8 cellular contexts compared by ENCODE assay signal in genomic region chr11:78222726-78223125, GRCh38. TPM values are rescaled to one million over a fixed set of nuclear protein-coding genes. Genes with fewer than 3 reads are reported as not detected.
DNase-seq lines count a peak whose midpoint lies in the region; ATAC-seq, FAIRE-seq and TF ChIP-seq lines count a peak whose summit lies in the region.
"Not testable (repeated sequence)": the region's sequence is repeated elsewhere in the genome, so short reads cannot be mapped to it uniquely, and the experiment has no call there.

No MANE protein-coding gene starts in this region.

- intact Hi-C loops in GM12878 (cut with micrococcal nuclease; ENCODE audit: unreplicated experiment): loop anchor here (2.0 kb wide), 1 partner anchor 34 kb away; the partner anchor contains the start of genes KCTD21 and USP35

- not testable (repeated sequence) for H4K8ac ChIP-seq in H9 (replicated peaks; ENCODE audit: insufficient read length, low read depth, low read length)

- not testable (repeated sequence) for H3K14ac ChIP-seq in H9 (ENCODE audit: insufficient read depth, low read length)

- TF ChIP-seq EP300 in GM12878 (IDR thresholded peaks at IDR 0.05; ENCODE audit: borderline replicate concordance in 1 of 2, control insufficient read depth in 1 of 2, low read depth in 2 of 2, low read length in 2 of 2): not testable (repeated sequence)

- not testable (repeated sequence) for H4K20me1 ChIP-seq in H9 (ENCODE audit: control insufficient read depth, insufficient read depth, insufficient read length); OCI-LY3 (ENCODE audit: insufficient read depth, low read length); GM12878 (ENCODE audit: control insufficient read depth, insufficient read depth)

- H3K23me2 ChIP-seq in H9 (ENCODE audit: insufficient read length, low read depth, low read length, poor library complexity, severe bottlenecking): not testable (repeated sequence)

- H2BK120ac ChIP-seq in H9 (ENCODE audit: low read depth, low read length, poor library complexity, severe bottlenecking): not testable (repeated sequence)

- SMC1A ChIA-PET in GM12878 (lab: Charles Lee; ENCODE audit: uncharacterized antibody, unreplicated experiment): not testable (repeated sequence)

- H3K79me2 ChIP-seq in H9 (ENCODE audit: insufficient read depth, low read length); OCI-LY3 (ENCODE audit: low read length); GM12878 (ENCODE audit: control insufficient read depth, insufficient read depth, low read length): not testable (repeated sequence)

- peaks cover 0 to 19% (median 17%) of the 10 kb centered on the region in 3 experiments; a peak in 5 of 7 replicates for H3K36me3 Mint-ChIP-seq in H9 (ENCODE audit: insufficient read depth in 1 of 3, low read depth in 3 of 3)
- peaks cover 31% of the 10 kb centered on the region for H3K36me3 Mint-ChIP-seq in osteocyte (ENCODE audit: unreplicated experiment)

- CTCF ChIA-PET in GM12878 (lab: Yijun Ruan, JAX): interaction anchor here (0.7 to 8.1 kb wide), 2 partner anchors 73 to 344 kb away, joined by 3 to 181 read pairs; no protein-coding TSS in a partner anchor

- not testable (repeated sequence) for H2BK12ac ChIP-seq in H9 (ENCODE audit: insufficient read length, low read depth, low read length)

- not testable (repeated sequence) for TF ChIP-seq POLR2A in GM12878 (IDR thresholded peaks at IDR 0.05; ENCODE audit: low read depth, low read length)

- not testable (repeated sequence) for H2BK15ac ChIP-seq in H9 (ENCODE audit: low read depth, low read length)

- not testable (repeated sequence) for H3K4me1 ChIP-seq in H9 (ENCODE audit: insufficient read depth, low read length); right atrium auricular region
- H3K4me1 ChIP-seq in OCI-LY3 (ENCODE audit: low read length): peaks cover 32% of the 10 kb centered on the region
- peaks cover 52% of the 10 kb centered on the region for H3K4me1 ChIP-seq in GM12878 (ENCODE audit: control insufficient read depth, insufficient read depth, low read length)

- not testable (repeated sequence) for H3K4ac ChIP-seq in H9 (ENCODE audit: low read depth, low read length)

- not testable (repeated sequence) for BruUV-seq in GM12878 (replicated peaks; lab: Mats Ljungman, UMichigan)

- not testable (repeated sequence) for FAIRE-seq in GM12878 (lab: Jason Lieb, UNC)

- H3T11ph ChIP-seq in H9 (ENCODE audit: low read length): not testable (repeated sequence)

- not testable (repeated sequence) for H2BK5ac ChIP-seq in H9 (ENCODE audit: insufficient read length, low read length)

- not testable (repeated sequence) for H2BK20ac ChIP-seq in H9 (ENCODE audit: low read depth, low read length, poor library complexity, severe bottlenecking)

- not testable (repeated sequence) for H3K27me3 ChIP-seq in H9 (ENCODE audit: insufficient read depth, low read length); OCI-LY3 (ENCODE audit: low read depth, low read length); GM12878 (replicated peaks in 1 of 2; ENCODE audit: control insufficient read depth in 2 of 2, insufficient read depth in 2 of 2, low read length in 1 of 2); right atrium auricular region

- not testable (repeated sequence) for H3K23ac ChIP-seq in H9 (ENCODE audit: insufficient read length, low read depth, low read length)

- peak overlapping the region; percentile 57; the same call in 1 of the 2 replicates for H3K4me3 ChIP-seq in OCI-LY3 (ENCODE audit: low read length)
- H3K4me3 ChIP-seq in GM12878, right atrium auricular region: not testable (repeated sequence)

- not testable (repeated sequence) for TF ChIP-seq CTCF in H9 (conservative IDR thresholded peaks at IDR 0.05); OCI-LY3 (IDR thresholded peaks at IDR 0.05; ENCODE audit: low read depth, low read length); GM12878 (IDR thresholded peaks at IDR 0.05 in 2 of 3, conservative IDR thresholded peaks at IDR 0.05 in 1 of 3; ENCODE audit: control insufficient read depth in 2 of 3, extremely low read depth in 1 of 3, insufficient read depth in 1 of 3, low read depth in 3 of 3, low read length in 3 of 3); right atrium auricular region (IDR thresholded peaks at IDR 0.05); osteocyte (IDR thresholded peaks at IDR 0.05)

- TF ChIP-seq RAD21 in GM12878 (IDR thresholded peaks at IDR 0.05; ENCODE audit: insufficient read depth, low read depth, low read length): not testable (repeated sequence)

- in situ Hi-C loops in GM12878 (cut with MboI): loop anchor here (5.0 kb wide), 1 partner anchor 340 kb away; no protein-coding TSS in a partner anchor

- H3K9ac ChIP-seq in H9 (ENCODE audit: extremely low read depth, insufficient read length, low read length); OCI-LY3 (ENCODE audit: low read length); GM12878 (ENCODE audit: control insufficient read depth, insufficient read depth, low read length): not testable (repeated sequence)

- no CpG with 5 or more reads among the region's 10 CpGs for WGBS in H9 (ENCODE audit: extremely low coverage, insufficient read length, low lambda C conversion rate)
- WGBS in GM12878 (ENCODE audit: insufficient coverage, insufficient replicate concordance, low lambda C conversion rate, missing lambda C conversion rate): 89% methylated on average over 10 of the region's 10 CpGs

- not testable (repeated sequence) for H3K9me3 ChIP-seq in H9 (ENCODE audit: control insufficient read depth, low read depth, low read length); OCI-LY3 (ENCODE audit: insufficient read depth, low read length); GM12878 (replicated peaks; ENCODE audit: control insufficient read depth, insufficient read depth, low read length); right atrium auricular region

- H4K5ac ChIP-seq in H9 (ENCODE audit: insufficient read length, low read depth, low read length): not testable (repeated sequence)

- DNase-seq in Ammon's horn (ENCODE audit: low spot score) (peak; percentile 1), H9 (peak; percentile 12), right atrium auricular region (ENCODE audit: low spot score) (peak; percentile 53), osteocyte (ENCODE audit: extremely low spot score, unreplicated experiment) (peak; percentile 78), ureter (ENCODE audit: low spot score) (peak; percentile 37)
- DNase-seq in activated CD8-positive, alpha-beta memory T cell treated with anti-CD3 and anti-CD28 coated beads for 24 hours: peak; percentile 21
- DNase-seq in GM12878 (ENCODE audit: low read depth, low spot score): not testable (repeated sequence)

- H3K79me1 ChIP-seq in H9 (ENCODE audit: insufficient read depth, low read depth, low read length, poor library complexity, severe bottlenecking): not testable (repeated sequence)

- not testable (repeated sequence) for ATAC-seq in GM12878

- not testable (repeated sequence) for H2AFZ ChIP-seq in H9 (ENCODE audit: low read length); OCI-LY3 (ENCODE audit: low read depth, low read length); GM12878 (ENCODE audit: control insufficient read depth, low read depth, low read length)

- H3K4me1 Mint-ChIP-seq in H9; osteocyte (ENCODE audit: unreplicated experiment): not testable (repeated sequence)

- not testable (repeated sequence) for H2AK5ac ChIP-seq in H9 (ENCODE audit: insufficient read length, low read length)

- H3K56ac ChIP-seq in H9 (ENCODE audit: insufficient read length, low read depth, low read length): not testable (repeated sequence)

- H3K4me2 ChIP-seq in H9 (ENCODE audit: insufficient read depth, insufficient read length, low read length): not testable (repeated sequence)
- peak overlapping the region; percentile 79 for H3K4me2 ChIP-seq in OCI-LY3 (ENCODE audit: low read length)
- peak overlapping the region; percentile 74; the same call in 1 of the 2 replicates for H3K4me2 ChIP-seq in GM12878 (ENCODE audit: control insufficient read depth, insufficient read depth)

- POLR2A ChIA-PET in GM12878 (lab: Charles Lee): not testable (repeated sequence)

- H4K91ac ChIP-seq in H9 (ENCODE audit: insufficient read length, low read depth, low read length): not testable (repeated sequence)

- not testable (repeated sequence) for H3K36me3 ChIP-seq in OCI-LY3 (replicated peaks; ENCODE audit: low read depth, low read length); GM12878 (ENCODE audit: control insufficient read depth in 2 of 2, insufficient read depth in 2 of 2, low read length in 1 of 2)
- H3K36me3 ChIP-seq in right atrium auricular region: peaks cover 81% of the 10 kb centered on the region

- RAD21 ChIA-PET in GM12878 (lab: Charles Lee; ENCODE audit: unreplicated experiment): interaction anchor here (2.0 kb wide), 1 partner anchor 206 kb away, joined by 5 read pairs; no protein-coding TSS in a partner anchor

- H3K27ac Mint-ChIP-seq in H9; osteocyte (ENCODE audit: unreplicated experiment): not testable (repeated sequence)

- H3K18ac ChIP-seq in H9 (ENCODE audit: insufficient read length, low read depth, low read length): not testable (repeated sequence)

- H3K9me3 Mint-ChIP-seq in H9; osteocyte (ENCODE audit: unreplicated experiment): not testable (repeated sequence)

- H3K4me3 Mint-ChIP-seq in H9; osteocyte (ENCODE audit: unreplicated experiment): not testable (repeated sequence)

- H3K27ac ChIP-seq in H9 (ENCODE audit: insufficient read length, low read depth, low read length); right atrium auricular region: not testable (repeated sequence)
- H3K27ac ChIP-seq in OCI-LY3 (ENCODE audit: low read length): peak overlapping the region; percentile 8; the same call in 1 of the 2 replicates
- peak overlapping the region; percentile 21 for H3K27ac ChIP-seq in GM12878 (ENCODE audit: control insufficient read depth, insufficient read depth)

- H3K27me3 Mint-ChIP-seq in H9 (ENCODE audit: low read depth); osteocyte (ENCODE audit: unreplicated experiment): not testable (repeated sequence)

RNA-seq across cellular contexts. Expression of gene USP35, which starts 34.0 kb away (rescaled TPM):
- 6.8 and 7.7 TPM in 2 replicates for total RNA-seq in H9 (2021)
- 13.2 and 14.3 TPM in 2 replicates for total RNA-seq in GM12878 (2013; cell fraction: nucleolus; rRNA removed)
- total RNA-seq in GM12878 (2014; rRNA removed): 2.9 and 3.9 TPM in 2 replicates
- 2.3 and 3.1 TPM in 2 replicates for total RNA-seq in GM12878 (2014; rRNA removed; fragmentation: Illumina TruSeq; extraction: Trizol)
- total RNA-seq in GM12878 (2021): 5.6 and 6.4 TPM in 2 replicates
- polyA plus RNA-seq in GM12878 (2011; ENCODE audit: low read depth): 1.1 TPM
- 2.7 and 3.4 TPM in 2 replicates for polyA plus RNA-seq in GM12878 (2011; rRNA removed)
- polyA plus RNA-seq in GM12878 (2011; cell fraction: cytosol; rRNA removed): 3.2 and 4.3 TPM in 2 replicates
- 22.1 and 22.4 TPM in 2 replicates for polyA plus RNA-seq in GM12878 (2011; cell fraction: nucleus; rRNA removed)
- 3.2 and 3.4 TPM in 2 replicates for polyA plus RNA-seq in GM12878 (2012)
- polyA plus RNA-seq in GM12878 (2014; fragmentation: Illumina TruSeq; extraction: Trizol): 1.7 and 2.5 TPM in 2 replicates
- polyA plus RNA-seq in GM12878 (2014; fragmentation: Nextera tagmentation; extraction: Ambion mirVana): under 1 TPM in 1 of 2 experiments, not detected in 1; 0.13 TPM
- 5.3 and 5.5 TPM in 2 replicates for polyA plus RNA-seq in GM12878 (2014; rRNA removed)
- polyA plus RNA-seq in GM12878 (2016; fragmentation: Nextera tagmentation; extraction: Ambion mirVana): under 1 TPM; 0.28 to 0.68 TPM
- 2.0 and 2.2 TPM in 2 replicates for polyA minus RNA-seq in GM12878 (2011; rRNA and poly(A)+ RNA removed)
- 0.80 and 1.1 TPM in 2 replicates for polyA minus RNA-seq in GM12878 (2011; cell fraction: cytosol; rRNA and poly(A)+ RNA removed)
- 3.5 and 6.5 TPM in 2 replicates for polyA minus RNA-seq in GM12878 (2011; cell fraction: nucleus; rRNA and poly(A)+ RNA removed)
- 1 to 10 TPM; 8.0 to 8.6 TPM for total RNA-seq in right atrium auricular region
- total RNA-seq in osteocyte: 10.9 and 11.1 TPM in 2 replicates
- total RNA-seq in ureter: 10.0 TPM

RNA-seq across cellular contexts. Expression of gene KCTD21, which starts 34.3 kb away (rescaled TPM):
- total RNA-seq in H9 (2021) (4.0 and 4.3 TPM in 2 replicates), GM12878 (2014; rRNA removed) (3.4 and 3.5 TPM in 2 replicates), GM12878 (2014; rRNA removed; fragmentation: Illumina TruSeq; extraction: Trizol) (3.8 and 4.1 TPM in 2 replicates), GM12878 (2021) (4.5 and 4.6 TPM in 2 replicates), right atrium auricular region (10 to 100 TPM in 1 of 2 donors, 1 to 10 TPM in 1; 9.8 to 12.9 TPM), osteocyte (10.7 and 10.8 TPM in 2 replicates), ureter (6.7 TPM)
- 4.5 and 4.6 TPM in 2 replicates for total RNA-seq in GM12878 (2013; cell fraction: nucleolus; rRNA removed)
- 3.0 TPM for polyA plus RNA-seq in GM12878 (2011; ENCODE audit: low read depth)
- polyA plus RNA-seq in GM12878 (2011; rRNA removed) (4.4 and 4.8 TPM in 2 replicates), GM12878 (2014; fragmentation: Illumina TruSeq; extraction: Trizol) (4.7 and 5.4 TPM in 2 replicates), GM12878 (2014; fragmentation: Nextera tagmentation; extraction: Ambion mirVana) (under 1 TPM; 0.63 to 0.73 TPM), GM12878 (2014; rRNA removed) (4.3 and 4.5 TPM in 2 replicates), GM12878 (2016; fragmentation: Nextera tagmentation; extraction: Ambion mirVana) (1 to 10 TPM; 2.1 to 2.9 TPM)
- 5.2 and 7.4 TPM in 2 replicates for polyA plus RNA-seq in GM12878 (2011; cell fraction: cytosol; rRNA removed)
- 2.8 and 2.9 TPM in 2 replicates for polyA plus RNA-seq in GM12878 (2011; cell fraction: nucleus; rRNA removed)
- polyA plus RNA-seq in GM12878 (2012): 2.6 and 4.2 TPM in 2 replicates
- 4.6 and 14.1 TPM in 2 replicates for polyA minus RNA-seq in GM12878 (2011; rRNA and poly(A)+ RNA removed)
- 1.9 and 2.3 TPM in 2 replicates for polyA minus RNA-seq in GM12878 (2011; cell fraction: cytosol; rRNA and poly(A)+ RNA removed)
- 1.3 and 2.7 TPM in 2 replicates for polyA minus RNA-seq in GM12878 (2011; cell fraction: nucleus; rRNA and poly(A)+ RNA removed)
